26 cellular contexts compared by ENCODE assay signal in the genomic region with DNA sequence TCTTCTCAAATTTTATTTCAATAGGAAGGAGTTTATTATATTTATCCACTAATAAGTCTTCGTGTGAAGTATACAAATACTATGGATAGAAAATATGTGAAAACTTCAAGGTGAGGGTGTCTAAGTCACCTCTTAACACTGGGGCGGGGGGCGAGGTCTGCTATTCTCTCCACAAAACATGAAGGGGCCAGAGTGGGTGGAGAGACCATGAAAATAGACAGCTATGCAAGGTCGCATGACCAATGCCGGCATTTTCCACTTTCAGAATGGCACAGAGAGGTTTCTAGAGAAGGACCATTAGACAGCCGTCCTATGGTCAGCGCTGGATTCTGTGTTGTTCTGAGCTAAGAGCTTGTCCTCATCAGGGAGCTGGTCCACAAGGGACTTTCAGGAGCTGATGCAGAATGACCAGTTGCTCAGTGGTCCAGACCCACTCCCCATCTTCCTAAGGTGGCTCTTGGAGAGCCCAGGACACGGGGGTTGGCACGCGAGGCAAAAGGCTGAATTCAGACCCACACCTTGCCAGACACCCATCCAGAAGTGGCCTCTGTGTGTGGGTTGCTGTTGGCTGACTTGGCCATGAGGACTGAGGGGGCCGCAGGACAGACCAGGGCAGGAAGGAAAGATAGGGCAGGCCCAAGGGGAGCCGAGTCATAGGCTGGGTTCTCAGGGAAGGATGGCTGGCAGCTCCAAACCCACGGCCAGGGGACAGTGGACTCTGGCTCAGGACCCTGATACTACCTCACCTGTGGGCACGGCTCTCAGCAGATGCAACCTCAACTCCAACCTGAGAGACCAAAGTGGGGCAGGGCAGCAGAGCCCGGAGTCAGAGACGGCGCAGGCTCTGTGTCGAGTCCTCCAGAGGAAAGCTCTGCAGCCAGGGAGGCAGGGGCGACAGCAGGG.
A peak's percentile ranks its signal among the peaks of the same experiment; 100 is the strongest.
DNase-seq lines count a peak whose midpoint lies in the region; ATAC-seq and TF ChIP-seq lines count a peak whose summit lies in the region.
"Had no signal": no experiment of that assay in that cellular context is flagged by ENCODE, and none has a peak within 500 bp of the region (broad histone marks: within the 10 kb centered on the region; RNA-seq: fewer than 3 reads in every experiment).

No MANE protein-coding gene starts in this region.

- H2AFZ ChIP-seq in mesenchymal stem cell (ENCODE audit: low read depth, low read length): no peak overlapping the region
- H2AFZ ChIP-seq: PC-9 had no signal

- H3K36me3 ChIP-seq in mesenchymal stem cell (ENCODE audit: control insufficient read depth in 1 of 2, insufficient read depth in 2 of 2, low read depth in 1 of 2, low read length in 2 of 2): peaks cover 22 to 31% of the 10 kb centered on the region in 2 experiments
- H3K36me3 ChIP-seq: breast epithelium had no signal

- H2BK15ac ChIP-seq in mesenchymal stem cell (ENCODE audit: low read depth, poor library complexity, severe bottlenecking): no peak overlapping the region

- H3K27ac ChIP-seq in VCaP (peak overlapping the region; percentile 58), coronary artery (peak overlapping the region; percentile 94 to 95), mesenchymal stem cell (ENCODE audit: low read length, poor library complexity, severe bottlenecking) (no peak overlapping the region)
- H3K27ac ChIP-seq: PC-9 had no signal

- peak overlapping the region; percentile 48 for H3K27ac Mint-ChIP-seq in stimulated activated effector memory CD8-positive, alpha-beta T cell treated with anti-CD3 and anti-CD28 coated beads, Interleukin-12 subunit alpha, Interleukin-12 subunit beta, amount 100 ng/mL, for 72 hours
- H3K27ac Mint-ChIP-seq: activated naive CD4-positive, alpha-beta T cell treated with anti-CD3 and anti-CD28 coated beads, Interleukin-2, amount 10 ng/mL, durations not matched to agents 7 days and 5 days; activated T-helper 1 cell treated with anti-CD3 and anti-CD28 coated beads, Interleukin-12 subunit alpha, Interleukin-12 subunit beta, Interleukin-2, Interleukin-4 antibody, amounts not matched to agents 30 ng/mL and 10 ng/mL and 1 ng/mL, durations not matched to agents 14 hours and 24 hours and 36 hours had no signal

- peak overlapping the region; percentile 21 for H3K9ac ChIP-seq in mesenchymal stem cell (ENCODE audit: low read length)
- H3K9ac ChIP-seq: BLaER1 treated with 17β-estradiol and CSF1 and Interleukin-3, amounts not matched to agents 10 nM and 100 nM had no signal

- H3K36me3 Mint-ChIP-seq in stimulated activated effector memory CD8-positive, alpha-beta T cell treated with anti-CD3 and anti-CD28 coated beads, Interleukin-12 subunit alpha, Interleukin-12 subunit beta, amount 100 ng/mL, for 72 hours: peaks cover 16% of the 10 kb centered on the region

- H3K4ac ChIP-seq in mesenchymal stem cell (ENCODE audit: low read depth in 1 of 2, low read length in 2 of 2): no peak overlapping the region

- no peaks in the 10 kb centered on the region for H3K9me3 Mint-ChIP-seq in stimulated activated effector memory CD8-positive, alpha-beta T cell treated with anti-CD3 and anti-CD28 coated beads, Interleukin-12 subunit alpha, Interleukin-12 subunit beta, amount 100 ng/mL, for 72 hours
- H3K9me3 Mint-ChIP-seq: activated naive CD4-positive, alpha-beta T cell treated with anti-CD3 and anti-CD28 coated beads, Interleukin-2, amount 10 ng/mL, durations not matched to agents 7 days and 5 days; activated T-helper 1 cell treated with anti-CD3 and anti-CD28 coated beads, Interleukin-12 subunit alpha, Interleukin-12 subunit beta, Interleukin-2, Interleukin-4 antibody, amounts not matched to agents 30 ng/mL and 10 ng/mL and 1 ng/mL, durations not matched to agents 14 hours and 24 hours and 36 hours had no signal

- H3K27me3 ChIP-seq in mesenchymal stem cell (ENCODE audit: control insufficient read depth in 1 of 2, insufficient read depth in 1 of 2, low read length in 2 of 2): no peaks in the 10 kb centered on the region
- H3K27me3 ChIP-seq: BLaER1 treated with 17β-estradiol and CSF1 and Interleukin-3, amounts not matched to agents 10 nM and 100 nM; breast epithelium; tibial nerve had no signal

- no peaks in the 10 kb centered on the region for H3K9me3 ChIP-seq in mesenchymal stem cell (ENCODE audit: control insufficient read depth, low read length)
- H3K9me3 ChIP-seq: BLaER1 treated with 17β-estradiol and CSF1 and Interleukin-3, amounts not matched to agents 10 nM and 100 nM; breast epithelium; tibial nerve had no signal

- H3K4me3 ChIP-seq in coronary artery: no peak overlapping the region
- H3K4me3 ChIP-seq in mesenchymal stem cell (ENCODE audit: insufficient read depth in 1 of 2, low read depth in 1 of 2, low read length in 2 of 2): peak overlapping the region in 1 of 2 experiments; percentile 51
- H3K4me3 ChIP-seq: BLaER1 treated with 17β-estradiol and CSF1 and Interleukin-3, amounts not matched to agents 10 nM and 100 nM; PC-9; tibial nerve had no signal

- DNase-seq in coronary artery (ENCODE audit: low spot score) (no peak), mesenchymal stem cell (no peak), AG20443 (ENCODE audit: low spot score) (no peak), NCI-H748 treated with DMSO at 0.1 percent for 48 hours (lab: John Stamatoyannopoulos, UW) (no peak), glomerular visceral epithelial cell (ENCODE audit: extremely low spot score) (no peak)
- no peak for DNase-seq in stimulated activated effector memory CD8-positive, alpha-beta T cell treated with anti-CD3 and anti-CD28 coated beads, Interleukin-12 subunit alpha, Interleukin-12 subunit beta, amount 100 ng/mL, for 72 hours (ENCODE audit: low spot score in 2 of 2)
- DNase-seq: activated CD4-positive, alpha-beta T cell treated with anti-CD3 and anti-CD28 coated beads, Interleukin-2, amount 50 U/mL, for 48 hours; activated naive CD4-positive, alpha-beta T cell treated with anti-CD3 and anti-CD28 coated beads, Interleukin-2, amount 10 ng/mL, durations not matched to agents 7 days and 5 days; amniotic stem cell; DMS153; effector CD8-positive, alpha-beta T cell; mammary epithelial cell; NCI-H1092; NCI-H1694 treated with DMSO at 0.1 percent for 48 hours; NCI-H524; PC-9; SHP77 treated with DMSO at 0.1 percent for 48 hours; stimulated activated CD4-positive, alpha-beta T cell treated with anti-CD3 and anti-CD28 coated beads, Interleukin-4, amount 100 ng/mL, for 1 hour; T-helper 2 cell had no signal

- TF ChIP-seq CTCF in VCaP (conservative IDR thresholded peaks at IDR 0.05): no peak
- TF ChIP-seq CTCF in coronary artery (IDR thresholded peaks at IDR 0.05): no peak

- WGBS in mesenchymal stem cell: 94% methylated on average over 19 of the region's 19 CpGs

- no peak overlapping the region for H2AK5ac ChIP-seq in mesenchymal stem cell (ENCODE audit: low read length, severe bottlenecking)

- H2BK12ac ChIP-seq in mesenchymal stem cell (ENCODE audit: low read length in 2 of 2): no peak overlapping the region

- H3K18ac ChIP-seq in mesenchymal stem cell (ENCODE audit: low read depth in 1 of 2, low read length in 2 of 2): no peak overlapping the region

- no peak overlapping the region for H3K23ac ChIP-seq in mesenchymal stem cell (ENCODE audit: low read length in 2 of 2)

- H2BK5ac ChIP-seq in mesenchymal stem cell (ENCODE audit: low read depth, low read length, poor library complexity, severe bottlenecking): no peak overlapping the region

- no peaks in the 10 kb centered on the region for H3K4me1 Mint-ChIP-seq in stimulated activated effector memory CD8-positive, alpha-beta T cell treated with anti-CD3 and anti-CD28 coated beads, Interleukin-12 subunit alpha, Interleukin-12 subunit beta, amount 100 ng/mL, for 72 hours
- H3K4me1 Mint-ChIP-seq: activated naive CD4-positive, alpha-beta T cell treated with anti-CD3 and anti-CD28 coated beads, Interleukin-2, amount 10 ng/mL, durations not matched to agents 7 days and 5 days had no signal

- H4K8ac ChIP-seq in mesenchymal stem cell (ENCODE audit: low read length): no peak overlapping the region

- H4K91ac ChIP-seq in mesenchymal stem cell (ENCODE audit: low read length): no peak overlapping the region

- peaks cover 9% of the 10 kb centered on the region for H3K79me1 ChIP-seq in mesenchymal stem cell (replicated peaks; ENCODE audit: low read length, poor library complexity, severe bottlenecking)

- H2BK120ac ChIP-seq in mesenchymal stem cell (ENCODE audit: low read depth, low read length): no peak overlapping the region

- no peak overlapping the region for H3K4me2 ChIP-seq in mesenchymal stem cell (ENCODE audit: low read length, poor library complexity, severe bottlenecking)
- H3K4me2 ChIP-seq: PC-9 had no signal

- no peak overlapping the region for H3K4me3 Mint-ChIP-seq in stimulated activated effector memory CD8-positive, alpha-beta T cell treated with anti-CD3 and anti-CD28 coated beads, Interleukin-12 subunit alpha, Interleukin-12 subunit beta, amount 100 ng/mL, for 72 hours
- H3K4me3 Mint-ChIP-seq: activated naive CD4-positive, alpha-beta T cell treated with anti-CD3 and anti-CD28 coated beads, Interleukin-2, amount 10 ng/mL, durations not matched to agents 7 days and 5 days; activated T-helper 1 cell treated with anti-CD3 and anti-CD28 coated beads, Interleukin-12 subunit alpha, Interleukin-12 subunit beta, Interleukin-2, Interleukin-4 antibody, amounts not matched to agents 30 ng/mL and 10 ng/mL and 1 ng/mL, durations not matched to agents 14 hours and 24 hours and 36 hours had no signal

- no peak overlapping the region for H3K14ac ChIP-seq in mesenchymal stem cell (ENCODE audit: low read length in 2 of 2)

- peaks cover 6% of the 10 kb centered on the region for H3K4me1 ChIP-seq in mesenchymal stem cell (ENCODE audit: control insufficient read depth, insufficient read depth, low read depth, low read length)

- no peak for ATAC-seq in stimulated activated effector memory CD8-positive, alpha-beta T cell treated with anti-CD3 and anti-CD28 coated beads, Interleukin-12 subunit alpha, Interleukin-12 subunit beta, amount 100 ng/mL, for 72 hours
- no peak for ATAC-seq in HG03460 (IDR thresholded peaks at IDR 0.05; ENCODE audit: unreplicated experiment)
- ATAC-seq: activated CD4-positive, CD25-positive, alpha-beta regulatory T cell treated with anti-CD3 and anti-CD28 coated beads, Interleukin-2, amount 50 U/mL, for 24 hours had no signal
